8 cellular contexts compared by ENCODE assay signal in genomic region chr19:3970808-3971598, GRCh38. TPM values are rescaled to one million over a fixed set of nuclear protein-coding genes. Genes with fewer than 3 reads are reported as not detected.
DNase-seq lines count a peak whose midpoint lies in the region; ATAC-seq and TF ChIP-seq lines count a peak whose summit lies in the region.

DAPK3 (minus strand) TSS chr19:3971099; CDS start chr19:3969735, 1,364 bp downstream.

- peaks cover 25% of the 10 kb centered on the region for H3K36me3 Mint-ChIP-seq in activated CD4-positive, alpha-beta T cell treated with anti-CD3 and anti-CD28 coated beads for 36 hours (ENCODE audit: low read depth)

- no peak for TF ChIP-seq CTCF in choroid plexus epithelial cell (conservative IDR thresholded peaks at IDR 0.05; ENCODE audit: low read depth, low read length)

- DNase-seq in Ammon's horn (ENCODE audit: low spot score) = peak; percentile 99
- DNase-seq in GM19238 (ENCODE audit: insufficient read length, low spot score) = peak; percentile 98
- DNase-seq in NCI-H524 (lab: John Stamatoyannopoulos, UW) = peak; percentile 95 to 98
- DNase-seq in activated CD4-positive, alpha-beta T cell treated with anti-CD3 and anti-CD28 coated beads for 36 hours = peak; percentile 97
- peak; percentile 99 for DNase-seq in choroid plexus epithelial cell (ENCODE audit: low read depth)
- DNase-seq in kidney tubule cell (ENCODE audit: low spot score) = peak; percentile 99
- peak; percentile 88 to 94 (median 91) for DNase-seq in stimulated activated CD4-positive, alpha-beta T cell treated with anti-CD3 and anti-CD28 coated beads, Interleukin-1b, Interleukin-23, amount 100 ng/mL, for 24 hours (ENCODE audit: low read depth in 4 of 4, low spot score in 1 of 4)

- POLR2A ChIA-PET in activated CD4-positive, alpha-beta T cell treated with anti-CD3 and anti-CD28 coated beads for 36 hours (lab: Charles Lee) = interaction anchor here (0.6 to 3.2 kb wide), 8 partner anchors 9 to 667 kb away, joined by 3 to 30 read pairs (median 6); partner anchors contain the start of genes EEF2 and MRPL54

- no peaks in the 10 kb centered on the region for H3K9me3 Mint-ChIP-seq in activated CD4-positive, alpha-beta T cell treated with anti-CD3 and anti-CD28 coated beads for 36 hours (ENCODE audit: low read depth)

- peak; percentile 93 for ATAC-seq in HG03442 (IDR thresholded peaks at IDR 0.05; ENCODE audit: unreplicated experiment)
- peak; percentile 95 for ATAC-seq in activated CD4-positive, alpha-beta T cell treated with anti-CD3 and anti-CD28 coated beads for 36 hours

- H3K4me3 ChIP-seq in choroid plexus epithelial cell (ENCODE audit: low read depth, low read length) = peak within 1 kb of the TSS; percentile 97

- H3K27ac Mint-ChIP-seq in activated CD4-positive, alpha-beta T cell treated with anti-CD3 and anti-CD28 coated beads for 36 hours = peak within 1 kb of the TSS; percentile 58

- intact Hi-C loops in activated CD4-positive, alpha-beta T cell treated with anti-CD3 and anti-CD28 coated beads for 36 hours (cut with DNase I, micrococcal nuclease) = loop anchor here (1.0 to 5.0 kb wide), 12 partner anchors 14 to 751 kb away; partner anchors contain the start of genes ANKRD24 (in 1 of the 2), DPP9 (in 1 of the 2), EEF2 (in 1 of the 2) and HMG20B (in 1 of the 2)

- CTCF ChIA-PET in activated CD4-positive, alpha-beta T cell treated with anti-CD3 and anti-CD28 coated beads for 36 hours (lab: Charles Lee) = interaction anchor here (1.1 to 1.9 kb wide), 4 partner anchors 14 to 820 kb away, joined by 3 to 8 read pairs (median 6); partner anchors contain the start of genes EEF2 and FEM1A

- peaks cover 22% of the 10 kb centered on the region for H3K4me1 Mint-ChIP-seq in activated CD4-positive, alpha-beta T cell treated with anti-CD3 and anti-CD28 coated beads for 36 hours

- peak within 1 kb of the TSS; percentile 83 for H3K4me3 Mint-ChIP-seq in activated CD4-positive, alpha-beta T cell treated with anti-CD3 and anti-CD28 coated beads for 36 hours

- H3K27me3 Mint-ChIP-seq in activated CD4-positive, alpha-beta T cell treated with anti-CD3 and anti-CD28 coated beads for 36 hours = no peaks in the 10 kb centered on the region

RNA-seq across cellular contexts. Expression of gene DAPK3, which starts in this region (rescaled TPM):
- 10 to 100 TPM; 26.7 to 27.6 TPM for total RNA-seq in activated CD4-positive, alpha-beta T cell treated with anti-CD3 and anti-CD28 coated beads for 36 hours

Comparison
In these comparisons a context has a peak if more than half of its experiments do, and no peak if none do; other contexts are left out.
1. Peak in every context shown above with its lines: DNase-seq, ATAC-seq and H3K4me3 ChIP-seq.